1 cellular context compared by ENCODE assay signal in the genomic region with DNA sequence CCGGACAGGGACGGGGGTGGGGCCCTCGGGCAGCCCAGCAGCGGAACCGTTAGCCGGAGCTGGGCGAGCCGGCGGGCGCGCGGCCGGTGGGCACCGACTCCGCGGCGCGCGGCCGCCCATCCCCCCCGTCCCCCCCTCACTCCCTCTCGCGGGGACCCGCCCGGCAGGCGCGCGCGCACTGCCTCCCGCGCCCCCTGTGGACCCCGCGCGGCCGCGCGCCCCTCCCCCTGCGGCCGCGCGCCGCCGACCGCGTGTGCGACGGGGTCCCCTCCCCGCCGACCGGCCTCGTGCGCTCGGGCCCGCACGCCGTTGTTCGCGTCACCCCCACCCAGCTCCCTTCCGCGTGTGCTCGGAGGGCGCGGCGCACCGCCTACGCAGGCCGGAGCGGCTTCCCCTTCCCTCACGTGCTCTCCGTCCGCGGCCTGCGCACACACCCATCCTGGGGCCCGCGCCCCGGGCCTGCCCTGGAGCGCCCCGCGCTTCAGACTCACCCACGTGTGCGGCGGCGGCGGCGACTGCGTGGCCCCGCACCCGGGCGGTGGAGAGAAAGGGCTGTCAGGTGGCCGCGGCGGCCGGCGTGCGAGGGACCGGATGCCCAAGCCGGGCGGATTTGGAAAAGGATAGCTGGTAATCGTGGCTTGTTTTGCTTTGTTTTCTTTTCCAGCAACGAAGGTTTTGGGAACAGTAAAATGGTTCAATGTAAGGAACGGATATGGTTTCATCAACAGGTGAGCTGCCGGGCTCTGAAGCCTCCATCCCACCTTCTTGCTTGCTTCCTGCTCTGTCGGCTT.
TF ChIP-seq lines count a peak whose summit lies in the region.

No MANE protein-coding gene starts in this region.

TF ChIP-seq in HepG2, 621 proteins besides CTCF, POLR2A, EP300 and RAD21 (continued from another document and continues in another):
- TF ChIP-seq, protein P1, sequence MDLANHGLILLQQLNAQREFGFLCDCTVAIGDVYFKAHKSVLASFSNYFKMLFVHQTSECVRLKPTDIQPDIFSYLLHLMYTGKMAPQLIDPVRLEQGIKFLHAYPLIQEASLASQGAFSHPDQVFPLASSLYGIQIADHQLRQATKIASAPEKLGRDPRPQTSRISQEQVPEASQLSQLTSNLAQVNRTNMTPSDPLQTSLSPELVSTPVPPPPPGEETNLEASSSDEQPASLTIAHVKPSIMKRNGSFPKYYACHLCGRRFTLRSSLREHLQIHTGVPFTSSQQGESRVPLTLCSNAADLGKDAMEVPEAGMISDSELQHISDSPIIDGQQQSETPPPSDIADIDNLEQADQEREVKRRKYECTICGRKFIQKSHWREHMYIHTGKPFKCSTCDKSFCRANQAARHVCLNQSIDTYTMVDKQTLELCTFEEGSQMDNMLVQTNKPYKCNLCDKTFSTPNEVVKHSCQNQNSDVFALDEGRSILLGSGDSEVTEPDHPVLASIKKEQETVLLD (CRISPR knock-in tag; IDR thresholded peaks at IDR 0.05; ENCODE audit: low read depth), result 0 out of 2 replicates have a peak, but pooled peaks have one; percentile 13
- no peak for TF ChIP-seq ZNF788 (CRISPR knock-in tag; IDR thresholded peaks at IDR 0.05; ENCODE audit: borderline replicate concordance)
- TF ChIP-seq TCF7L2 (IDR thresholded peaks at IDR 0.05; ENCODE audit: low read depth, low read length), result no peak
- TF ChIP-seq EEA1 (CRISPR knock-in tag; IDR thresholded peaks at IDR 0.05; ENCODE audit: borderline replicate concordance), result no peak
- 0 out of 2 replicates have a peak, but pooled peaks have one; percentile 10 for TF ChIP-seq GFI1 (CRISPR knock-in tag; IDR thresholded peaks at IDR 0.05; ENCODE audit: borderline replicate concordance)
- TF ChIP-seq KLF16 (CRISPR knock-in tag; IDR thresholded peaks at IDR 0.05), result peak in 1 of 2 experiments; percentile 46; a peak in 1 of 4 replicates
- TF ChIP-seq, protein P2, sequence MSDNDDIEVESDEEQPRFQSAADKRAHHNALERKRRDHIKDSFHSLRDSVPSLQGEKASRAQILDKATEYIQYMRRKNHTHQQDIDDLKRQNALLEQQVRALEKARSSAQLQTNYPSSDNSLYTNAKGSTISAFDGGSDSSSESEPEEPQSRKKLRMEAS (IDR thresholded peaks at IDR 0.05), result peak; percentile 97
- 0 out of 2 replicates have a peak, but pooled peaks have one; percentile 68 for TF ChIP-seq ZSCAN20 (CRISPR knock-in tag; IDR thresholded peaks at IDR 0.05; ENCODE audit: borderline replicate concordance)
- TF ChIP-seq CBFB (CRISPR knock-in tag; IDR thresholded peaks at IDR 0.05), result peak; percentile 33; the same call in 1 of the 2 replicates
- TF ChIP-seq HIVEP1 (CRISPR knock-in tag; IDR thresholded peaks at IDR 0.05), result peak; percentile 57; the same call in 1 of the 2 replicates
- TF ChIP-seq, protein P3, sequence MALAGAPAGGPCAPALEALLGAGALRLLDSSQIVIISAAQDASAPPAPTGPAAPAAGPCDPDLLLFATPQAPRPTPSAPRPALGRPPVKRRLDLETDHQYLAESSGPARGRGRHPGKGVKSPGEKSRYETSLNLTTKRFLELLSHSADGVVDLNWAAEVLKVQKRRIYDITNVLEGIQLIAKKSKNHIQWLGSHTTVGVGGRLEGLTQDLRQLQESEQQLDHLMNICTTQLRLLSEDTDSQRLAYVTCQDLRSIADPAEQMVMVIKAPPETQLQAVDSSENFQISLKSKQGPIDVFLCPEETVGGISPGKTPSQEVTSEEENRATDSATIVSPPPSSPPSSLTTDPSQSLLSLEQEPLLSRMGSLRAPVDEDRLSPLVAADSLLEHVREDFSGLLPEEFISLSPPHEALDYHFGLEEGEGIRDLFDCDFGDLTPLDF (CRISPR knock-in tag; IDR thresholded peaks at IDR 0.05), result 0 out of 2 replicates have a peak, but pooled peaks have one; percentile 29
- TF ChIP-seq, protein P4, sequence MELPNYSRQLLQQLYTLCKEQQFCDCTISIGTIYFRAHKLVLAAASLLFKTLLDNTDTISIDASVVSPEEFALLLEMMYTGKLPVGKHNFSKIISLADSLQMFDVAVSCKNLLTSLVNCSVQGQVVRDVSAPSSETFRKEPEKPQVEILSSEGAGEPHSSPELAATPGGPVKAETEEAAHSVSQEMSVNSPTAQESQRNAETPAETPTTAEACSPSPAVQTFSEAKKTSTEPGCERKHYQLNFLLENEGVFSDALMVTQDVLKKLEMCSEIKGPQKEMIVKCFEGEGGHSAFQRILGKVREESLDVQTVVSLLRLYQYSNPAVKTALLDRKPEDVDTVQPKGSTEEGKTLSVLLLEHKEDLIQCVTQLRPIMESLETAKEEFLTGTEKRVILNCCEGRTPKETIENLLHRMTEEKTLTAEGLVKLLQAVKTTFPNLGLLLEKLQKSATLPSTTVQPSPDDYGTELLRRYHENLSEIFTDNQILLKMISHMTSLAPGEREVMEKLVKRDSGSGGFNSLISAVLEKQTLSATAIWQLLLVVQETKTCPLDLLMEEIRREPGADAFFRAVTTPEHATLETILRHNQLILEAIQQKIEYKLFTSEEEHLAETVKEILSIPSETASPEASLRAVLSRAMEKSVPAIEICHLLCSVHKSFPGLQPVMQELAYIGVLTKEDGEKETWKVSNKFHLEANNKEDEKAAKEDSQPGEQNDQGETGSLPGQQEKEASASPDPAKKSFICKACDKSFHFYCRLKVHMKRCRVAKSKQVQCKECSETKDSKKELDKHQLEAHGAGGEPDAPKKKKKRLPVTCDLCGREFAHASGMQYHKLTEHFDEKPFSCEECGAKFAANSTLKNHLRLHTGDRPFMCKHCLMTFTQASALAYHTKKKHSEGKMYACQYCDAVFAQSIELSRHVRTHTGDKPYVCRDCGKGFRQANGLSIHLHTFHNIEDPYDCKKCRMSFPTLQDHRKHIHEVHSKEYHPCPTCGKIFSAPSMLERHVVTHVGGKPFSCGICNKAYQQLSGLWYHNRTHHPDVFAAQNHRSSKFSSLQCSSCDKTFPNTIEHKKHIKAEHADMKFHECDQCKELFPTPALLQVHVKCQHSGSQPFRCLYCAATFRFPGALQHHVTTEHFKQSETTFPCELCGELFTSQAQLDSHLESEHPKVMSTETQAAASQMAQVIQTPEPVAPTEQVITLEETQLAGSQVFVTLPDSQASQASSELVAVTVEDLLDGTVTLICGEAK (IDR thresholded peaks at IDR 0.05), result no peak
- TF ChIP-seq, protein P4 (CRISPR knock-in tag; IDR thresholded peaks at IDR 0.05), result peak; percentile 47; the same call in 1 of the 2 replicates
- no peak; the same call in 1 of the 2 replicates for TF ChIP-seq ZNF841 (CRISPR knock-in tag; IDR thresholded peaks at IDR 0.05; ENCODE audit: borderline replicate concordance)
- peak; percentile 77 for TF ChIP-seq ASH2L (IDR thresholded peaks at IDR 0.05; ENCODE audit: insufficient read length, low read depth, low read length)
- TF ChIP-seq SALL1 (CRISPR knock-in tag; IDR thresholded peaks at IDR 0.05), result peak; percentile 76
- TF ChIP-seq, protein P5, sequence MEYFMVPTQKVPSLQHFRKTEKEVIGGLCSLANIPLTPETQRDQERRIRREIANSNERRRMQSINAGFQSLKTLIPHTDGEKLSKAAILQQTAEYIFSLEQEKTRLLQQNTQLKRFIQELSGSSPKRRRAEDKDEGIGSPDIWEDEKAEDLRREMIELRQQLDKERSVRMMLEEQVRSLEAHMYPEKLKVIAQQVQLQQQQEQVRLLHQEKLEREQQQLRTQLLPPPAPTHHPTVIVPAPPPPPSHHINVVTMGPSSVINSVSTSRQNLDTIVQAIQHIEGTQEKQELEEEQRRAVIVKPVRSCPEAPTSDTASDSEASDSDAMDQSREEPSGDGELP (IDR thresholded peaks at IDR 0.05; ENCODE audit: borderline replicate concordance, low read depth), result no peak
- 0 out of 2 replicates have a peak, but pooled peaks have one; percentile 41 for TF ChIP-seq ZNF589 (CRISPR knock-in tag; conservative IDR thresholded peaks at IDR 0.05)
- peak; percentile 46; the same call in 1 of the 2 replicates for TF ChIP-seq GATAD1 (CRISPR knock-in tag; IDR thresholded peaks at IDR 0.05)
- 0 out of 2 replicates have a peak, but pooled peaks have one; percentile 25 for TF ChIP-seq ZSCAN21 (CRISPR knock-in tag; IDR thresholded peaks at IDR 0.05; ENCODE audit: borderline replicate concordance)
- TF ChIP-seq, protein P6, sequence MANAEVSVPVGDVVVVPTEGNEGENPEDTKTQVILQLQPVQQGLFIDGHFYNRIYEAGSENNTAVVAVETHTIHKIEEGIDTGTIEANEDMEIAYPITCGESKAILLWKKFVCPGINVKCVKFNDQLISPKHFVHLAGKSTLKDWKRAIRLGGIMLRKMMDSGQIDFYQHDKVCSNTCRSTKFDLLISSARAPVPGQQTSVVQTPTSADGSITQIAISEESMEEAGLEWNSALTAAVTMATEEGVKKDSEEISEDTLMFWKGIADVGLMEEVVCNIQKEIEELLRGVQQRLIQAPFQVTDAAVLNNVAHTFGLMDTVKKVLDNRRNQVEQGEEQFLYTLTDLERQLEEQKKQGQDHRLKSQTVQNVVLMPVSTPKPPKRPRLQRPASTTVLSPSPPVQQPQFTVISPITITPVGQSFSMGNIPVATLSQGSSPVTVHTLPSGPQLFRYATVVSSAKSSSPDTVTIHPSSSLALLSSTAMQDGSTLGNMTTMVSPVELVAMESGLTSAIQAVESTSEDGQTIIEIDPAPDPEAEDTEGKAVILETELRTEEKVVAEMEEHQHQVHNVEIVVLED (CRISPR knock-in tag; IDR thresholded peaks at IDR 0.05; ENCODE audit: borderline replicate concordance), result 0 out of 2 replicates have a peak, but pooled peaks have one; percentile 17
- TF ChIP-seq GABPB1 (CRISPR knock-in tag; IDR thresholded peaks at IDR 0.05), result peak; percentile 67
- no peak for TF ChIP-seq LCORL (IDR thresholded peaks at IDR 0.05)
- TF ChIP-seq LCORL (CRISPR knock-in tag; IDR thresholded peaks at IDR 0.05), result no peak
- TF ChIP-seq ARNTL (CRISPR knock-in tag; IDR thresholded peaks at IDR 0.05), result peak; percentile 38; the same call in 1 of the 2 replicates
- TF ChIP-seq RBFOX2 (IDR thresholded peaks at IDR 0.05; ENCODE audit: low read depth, low read length), result peak; percentile 72
- TF ChIP-seq ATF7-NPFF (CRISPR knock-in tag; IDR thresholded peaks at IDR 0.05; ENCODE audit: low read depth), result peak; percentile 78
- no peak for TF ChIP-seq ZFP1 (CRISPR knock-in tag; IDR thresholded peaks at IDR 0.05)
- TF ChIP-seq SAP130 (CRISPR knock-in tag; IDR thresholded peaks at IDR 0.05; ENCODE audit: low read depth), result peak; percentile 90
- TF ChIP-seq, protein P7, sequence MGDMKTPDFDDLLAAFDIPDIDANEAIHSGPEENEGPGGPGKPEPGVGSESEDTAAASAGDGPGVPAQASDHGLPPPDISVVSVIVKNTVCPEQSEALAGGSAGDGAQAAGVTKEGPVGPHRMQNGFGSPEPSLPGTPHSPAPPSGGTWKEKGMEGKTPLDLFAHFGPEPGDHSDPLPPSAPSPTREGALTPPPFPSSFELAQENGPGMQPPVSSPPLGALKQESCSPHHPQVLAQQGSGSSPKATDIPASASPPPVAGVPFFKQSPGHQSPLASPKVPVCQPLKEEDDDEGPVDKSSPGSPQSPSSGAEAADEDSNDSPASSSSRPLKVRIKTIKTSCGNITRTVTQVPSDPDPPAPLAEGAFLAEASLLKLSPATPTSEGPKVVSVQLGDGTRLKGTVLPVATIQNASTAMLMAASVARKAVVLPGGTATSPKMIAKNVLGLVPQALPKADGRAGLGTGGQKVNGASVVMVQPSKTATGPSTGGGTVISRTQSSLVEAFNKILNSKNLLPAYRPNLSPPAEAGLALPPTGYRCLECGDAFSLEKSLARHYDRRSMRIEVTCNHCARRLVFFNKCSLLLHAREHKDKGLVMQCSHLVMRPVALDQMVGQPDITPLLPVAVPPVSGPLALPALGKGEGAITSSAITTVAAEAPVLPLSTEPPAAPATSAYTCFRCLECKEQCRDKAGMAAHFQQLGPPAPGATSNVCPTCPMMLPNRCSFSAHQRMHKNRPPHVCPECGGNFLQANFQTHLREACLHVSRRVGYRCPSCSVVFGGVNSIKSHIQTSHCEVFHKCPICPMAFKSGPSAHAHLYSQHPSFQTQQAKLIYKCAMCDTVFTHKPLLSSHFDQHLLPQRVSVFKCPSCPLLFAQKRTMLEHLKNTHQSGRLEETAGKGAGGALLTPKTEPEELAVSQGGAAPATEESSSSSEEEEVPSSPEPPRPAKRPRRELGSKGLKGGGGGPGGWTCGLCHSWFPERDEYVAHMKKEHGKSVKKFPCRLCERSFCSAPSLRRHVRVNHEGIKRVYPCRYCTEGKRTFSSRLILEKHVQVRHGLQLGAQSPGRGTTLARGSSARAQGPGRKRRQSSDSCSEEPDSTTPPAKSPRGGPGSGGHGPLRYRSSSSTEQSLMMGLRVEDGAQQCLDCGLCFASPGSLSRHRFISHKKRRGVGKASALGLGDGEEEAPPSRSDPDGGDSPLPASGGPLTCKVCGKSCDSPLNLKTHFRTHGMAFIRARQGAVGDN (CRISPR knock-in tag; IDR thresholded peaks at IDR 0.05), result peak; percentile 84
- TF ChIP-seq ZNF333 (CRISPR knock-in tag; IDR thresholded peaks at IDR 0.05; ENCODE audit: borderline replicate concordance), result peak; percentile 78; the same call in 1 of the 2 replicates
- TF ChIP-seq RFX3 (CRISPR knock-in tag; IDR thresholded peaks at IDR 0.05), result no peak
- peak; percentile 44; the same call in 1 of the 2 replicates for TF ChIP-seq THAP11 (CRISPR knock-in tag; IDR thresholded peaks at IDR 0.05)
- no peak for TF ChIP-seq FOXK1 (CRISPR knock-in tag; IDR thresholded peaks at IDR 0.05; ENCODE audit: borderline replicate concordance, low read depth)
- peak; percentile 98 for TF ChIP-seq MYC (CRISPR knock-in tag; IDR thresholded peaks at IDR 0.05; ENCODE audit: borderline replicate concordance)
- TF ChIP-seq RXRB (CRISPR knock-in tag; IDR thresholded peaks at IDR 0.05; ENCODE audit: borderline replicate concordance), result no peak
- peak; percentile 79; the same call in 1 of the 2 replicates for TF ChIP-seq MEIS2 (CRISPR knock-in tag; IDR thresholded peaks at IDR 0.05)
- no peak for TF ChIP-seq ZNF660 (CRISPR knock-in tag; IDR thresholded peaks at IDR 0.05; ENCODE audit: borderline replicate concordance, low read depth)
- TF ChIP-seq IRF2 (CRISPR knock-in tag; IDR thresholded peaks at IDR 0.05), result no peak
- TF ChIP-seq SPEN (CRISPR knock-in tag; IDR thresholded peaks at IDR 0.05; ENCODE audit: low read depth), result peak; percentile 68; the same call in 1 of the 2 replicates
